In genomic region chr9:125238127-125238914, GRCh38 we compare ENCODE assay signal across 11 cellular contexts. TPM values are rescaled to one million over a fixed set of nuclear protein-coding genes. Genes with fewer than 3 reads are reported as not detected.
DNase-seq lines count a peak whose midpoint lies in the region; ATAC-seq and TF ChIP-seq lines count a peak whose summit lies in the region.
"Had no signal": no experiment of that assay in that cellular context is flagged by ENCODE, and none has a peak within 500 bp of the region (broad histone marks: within the 10 kb centered on the region; RNA-seq: fewer than 3 reads in every experiment).

No MANE protein-coding gene starts in this region.

- ATAC-seq in IMR-90 (ENCODE audit: low read depth): no peak
- no peak for ATAC-seq in HG02981 (IDR thresholded peaks at IDR 0.05; ENCODE audit: unreplicated experiment)

- H3K36me3 Mint-ChIP-seq in mesothelial cell of epicardium: peaks cover 41% of the 10 kb centered on the region

- no peak overlapping the region for H3K4ac ChIP-seq in IMR-90 (ENCODE audit: low read depth, low read length)

- peaks cover 8 to 42% of the 10 kb centered on the region in 2 experiments for H3K79me1 ChIP-seq in IMR-90 (ENCODE audit: low read depth in 1 of 2, low read length in 2 of 2)

- H2AFZ ChIP-seq in IMR-90 (replicated peaks; ENCODE audit: low read length, poor library complexity): no peak overlapping the region

- H3K27ac Mint-ChIP-seq in mesothelial cell of epicardium: peak overlapping the region; percentile 64

- H3K56ac ChIP-seq in IMR-90 (ENCODE audit: extremely low read depth, insufficient read depth, low read length): no peak overlapping the region

- H2BK5ac ChIP-seq in IMR-90 (ENCODE audit: low read depth, low read length, poor library complexity, severe bottlenecking): no peak overlapping the region

- no peak for TF ChIP-seq RAD21 in IMR-90 (IDR thresholded peaks at IDR 0.05; ENCODE audit: low read length)

- intact Hi-C loops in IMR-90 (cut with micrococcal nuclease) (no loop called here), breast epithelium (cut with DNase I; ENCODE audit: low total_unique reads) (no loop called here)

- H3K27me3 ChIP-seq in IMR-90 (ENCODE audit: control insufficient read depth, insufficient read depth, low read length): no peaks in the 10 kb centered on the region
- H3K27me3 ChIP-seq in breast epithelium: no peaks in the 10 kb centered on the region

- H3K23ac ChIP-seq in IMR-90 (ENCODE audit: low read depth, low read length): peak overlapping the region; percentile 39; the same call in 1 of the 2 replicates

- no peak overlapping the region for H2AK9ac ChIP-seq in IMR-90 (replicated peaks; ENCODE audit: low read depth, low read length, poor library complexity)

- H3K27ac ChIP-seq in IMR-90 (ENCODE audit: insufficient read depth, low read length) (no peak overlapping the region), breast epithelium (peak overlapping the region; percentile 22 to 27)
- H3K27ac ChIP-seq: prostate gland had no signal

- no peak overlapping the region for H2AK5ac ChIP-seq in IMR-90 (ENCODE audit: low read depth, low read length)

- BruUV-seq in IMR-90 (replicated peaks; lab: Mats Ljungman, UMichigan): no TSS peak

- in situ Hi-C loops in IMR-90 (cut with MboI; ENCODE audit: low sequenced_read_pairs) (no loop called here), GM13976 (cut with MboI; ENCODE audit: low sequenced_read_pairs, unreplicated experiment) (no loop called here)

- no peak overlapping the region for H4K91ac ChIP-seq in IMR-90 (ENCODE audit: insufficient read depth, low read depth, low read length)

- H3K4me2 ChIP-seq in IMR-90 (ENCODE audit: low read depth, low read length): peak overlapping the region; percentile 54

- H3K9me3 Mint-ChIP-seq in mesothelial cell of epicardium: no peaks in the 10 kb centered on the region

- H2BK120ac ChIP-seq in IMR-90 (ENCODE audit: low read depth, low read length): no peak overlapping the region

- no peak overlapping the region; the same call in 1 of the 2 replicates for H3K14ac ChIP-seq in IMR-90 (replicated peaks; ENCODE audit: low read depth, low read length)

- H3K4me3 Mint-ChIP-seq in mesothelial cell of epicardium: peak overlapping the region; percentile 90

- peaks cover 6% of the 10 kb centered on the region for H3K4me1 ChIP-seq in IMR-90 (ENCODE audit: control insufficient read depth, insufficient read depth, low read length)
- peaks cover 3 to 24% of the 10 kb centered on the region in 2 donors for H3K4me1 ChIP-seq in breast epithelium

- 90% methylated on average over 3 of the region's 7 CpGs; no CpG with 5 or more reads in 1 of the 2 experiments for WGBS in IMR-90 (ENCODE audit: extremely low coverage in 2 of 2, insufficient read length in 1 of 2), 2 experiments

- H3K9ac ChIP-seq in IMR-90 (ENCODE audit: low read depth, low read length): no peak overlapping the region; the same call in 1 of the 2 replicates

- H3K27me3 Mint-ChIP-seq in mesothelial cell of epicardium (ENCODE audit: low read depth): no peaks in the 10 kb centered on the region

- peaks cover 35% of the 10 kb centered on the region for H3K36me3 ChIP-seq in IMR-90 (ENCODE audit: control insufficient read depth, insufficient read depth, low read length)
- peaks cover 8% of the 10 kb centered on the region for H3K36me3 ChIP-seq in breast epithelium

- no peak; the same call in 1 of the 2 replicates for TF ChIP-seq POLR2A in IMR-90 (IDR thresholded peaks at IDR 0.05; ENCODE audit: low read depth, low read length)
- no peak for TF ChIP-seq POLR2A in breast epithelium (IDR thresholded peaks at IDR 0.05)

- no peak overlapping the region for H2BK20ac ChIP-seq in IMR-90 (ENCODE audit: low read depth, low read length)

- no peaks in the 10 kb centered on the region for H3K9me3 ChIP-seq in IMR-90 (ENCODE audit: control insufficient read depth, insufficient read depth, low read length)
- no peaks in the 10 kb centered on the region for H3K9me3 ChIP-seq in breast epithelium
- H3K9me3 ChIP-seq: prostate gland had no signal

- no peak for DNase-seq in AG09309 (ENCODE audit: low read depth)
- DNase-seq in IMR-90: no peak
- DNase-seq in breast epithelium (ENCODE audit: low spot score in 2 of 2): no peak
- no peak for DNase-seq in mesothelial cell of epicardium (ENCODE audit: low spot score in 2 of 2, unreplicated experiment in 2 of 2)
- DNase-seq in NCI-H1436 (lab: John Stamatoyannopoulos, UW): no peak
- DNase-seq in GM13976 (ENCODE audit: low spot score): no peak
- no peak for DNase-seq in RPMI8226
- DNase-seq: amygdala, NCI-H748 treated with DMSO at 0.1 percent for 48 hours had no signal

- POLR2A ChIA-PET in IMR-90 (lab: Charles Lee; ENCODE audit: unreplicated experiment): interaction anchor here (0.7 kb wide), 1 partner anchor 12 kb away, joined by 4 read pairs; no protein-coding TSS in a partner anchor

- H3K9me1 ChIP-seq in IMR-90 (ENCODE audit: insufficient read depth, low read length): no peaks in the 10 kb centered on the region

- no peak overlapping the region for H2BK15ac ChIP-seq in IMR-90 (ENCODE audit: low read depth, low read length)

- CTCF ChIA-PET in IMR-90 (lab: Yijun Ruan, JAX): interaction anchor here (0.6 kb wide), 1 partner anchor 12 kb away, joined by 4 read pairs; no protein-coding TSS in a partner anchor

- no peak overlapping the region for H3K18ac ChIP-seq in IMR-90 (ENCODE audit: low read depth, low read length)

- H3K4me3 ChIP-seq in AG09309 (ENCODE audit: control insufficient read depth, low read depth, low read length): peak overlapping the region; percentile 26
- no peak overlapping the region for H3K4me3 ChIP-seq in IMR-90 (ENCODE audit: insufficient read depth, low read depth, low read length)
- H3K4me3 ChIP-seq in breast epithelium: peak overlapping the region; percentile 79 to 90 (median 86)

- no peak overlapping the region for H4K5ac ChIP-seq in IMR-90 (ENCODE audit: low read depth, low read length)

- no peak overlapping the region for H4K8ac ChIP-seq in IMR-90 (ENCODE audit: low read depth in 2 of 2, low read length in 2 of 2)

- no peak for TF ChIP-seq CTCF in AG09309 (IDR thresholded peaks at IDR 0.05; ENCODE audit: control insufficient read depth, insufficient read depth, low read depth, low read length, missing control alignments)
- no peak for TF ChIP-seq CTCF in IMR-90 (conservative IDR thresholded peaks at IDR 0.05; ENCODE audit: low read depth, low read length)
- no peak for TF ChIP-seq CTCF in breast epithelium (IDR thresholded peaks at IDR 0.05)
- no peak for TF ChIP-seq CTCF in mesothelial cell of epicardium (IDR thresholded peaks at IDR 0.05; ENCODE audit: unreplicated experiment)
- TF ChIP-seq CTCF in GM13976 (IDR thresholded peaks at IDR 0.05; ENCODE audit: borderline replicate concordance, control extremely low read depth, extremely low read depth, insufficient read depth, missing control alignments): no peak

- peaks cover 54% of the 10 kb centered on the region for H3K4me1 Mint-ChIP-seq in mesothelial cell of epicardium

- dilution Hi-C loops in IMR-90 (cut with HindIII; ENCODE audit: low sequenced_read_pairs, unreplicated experiment): no loop called here

- peaks cover 71% of the 10 kb centered on the region for H4K20me1 ChIP-seq in IMR-90 (ENCODE audit: insufficient read depth, low read length)

TF ChIP-seq in IMR-90, 13 proteins besides CTCF, POLR2A, EP300 and RAD21 (continues in another document):
- TF ChIP-seq CHD1 (IDR thresholded peaks at IDR 0.05; ENCODE audit: low read depth, low read length) (no peak), RCOR1 (IDR thresholded peaks at IDR 0.05; ENCODE audit: insufficient replicate concordance, low read length) (no peak), BHLHE40 (IDR thresholded peaks at IDR 0.05; ENCODE audit: low read depth, low read length) (no peak), NFE2L2 (IDR thresholded peaks at IDR 0.05; ENCODE audit: low read depth, low read length) (no peak), SMC3 (IDR thresholded peaks at IDR 0.05; ENCODE audit: low read depth, low read length) (no peak), MAZ (IDR thresholded peaks at IDR 0.05; ENCODE audit: borderline replicate concordance, low read depth, low read length) (no peak), MXI1 (IDR thresholded peaks at IDR 0.05; ENCODE audit: borderline replicate concordance, low read depth, low read length) (no peak)
- TF ChIP-seq, protein P1, sequence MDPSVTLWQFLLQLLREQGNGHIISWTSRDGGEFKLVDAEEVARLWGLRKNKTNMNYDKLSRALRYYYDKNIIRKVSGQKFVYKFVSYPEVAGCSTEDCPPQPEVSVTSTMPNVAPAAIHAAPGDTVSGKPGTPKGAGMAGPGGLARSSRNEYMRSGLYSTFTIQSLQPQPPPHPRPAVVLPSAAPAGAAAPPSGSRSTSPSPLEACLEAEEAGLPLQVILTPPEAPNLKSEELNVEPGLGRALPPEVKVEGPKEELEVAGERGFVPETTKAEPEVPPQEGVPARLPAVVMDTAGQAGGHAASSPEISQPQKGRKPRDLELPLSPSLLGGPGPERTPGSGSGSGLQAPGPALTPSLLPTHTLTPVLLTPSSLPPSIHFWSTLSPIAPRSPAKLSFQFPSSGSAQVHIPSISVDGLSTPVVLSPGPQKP (IDR thresholded peaks at IDR 0.05; ENCODE audit: borderline replicate concordance, low read depth, low read length): no peak

RNA-seq across cellular contexts. Expression of gene HSPA5, which starts 2.8 kb away (rescaled TPM):
- total RNA-seq in IMR-90 (2012; rRNA removed) (118 and 147 TPM in 2 replicates), breast epithelium (100 to 1,000 TPM in 1 of 3 donors, 10 to 100 TPM in 2; 91.9 to 125 (median 95.1) TPM), mesothelial cell of epicardium (249 to 255 TPM (median 253 TPM) in 3 replicates)
- 391 and 419 TPM in 2 replicates for polyA plus RNA-seq in IMR-90 (2012; rRNA removed)
- 180 and 209 TPM in 2 replicates for polyA plus RNA-seq in IMR-90 (2012; cell fraction: cytosol; rRNA removed)
- 99.1 and 172 TPM in 2 replicates for polyA plus RNA-seq in IMR-90 (2012; cell fraction: nucleus; rRNA removed; ENCODE audit: low replicate concordance)

RNA-seq across cellular contexts. Expression of gene GAPVD1, which starts 23.3 kb away (rescaled TPM):
- total RNA-seq in IMR-90 (2012; rRNA removed) (40.3 and 50.9 TPM in 2 replicates), breast epithelium (10 to 100 TPM; 49.3 to 77.0 (median 72.7) TPM), mesothelial cell of epicardium (55.1 to 62.7 TPM (median 58.7 TPM) in 3 replicates)
- 12.2 and 13.8 TPM in 2 replicates for polyA plus RNA-seq in IMR-90 (2012; rRNA removed)
- 7.9 and 9.4 TPM in 2 replicates for polyA plus RNA-seq in IMR-90 (2012; cell fraction: cytosol; rRNA removed)
- polyA plus RNA-seq in IMR-90 (2012; cell fraction: nucleus; rRNA removed; ENCODE audit: low replicate concordance): 12.3 and 45.6 TPM in 2 replicates

RNA-seq across cellular contexts. Expression of gene RABEPK, which starts 38.0 kb away (rescaled TPM):
- 49.7 and 59.7 TPM in 2 replicates for total RNA-seq in IMR-90 (2012; rRNA removed)
- polyA plus RNA-seq in IMR-90 (2012; rRNA removed): 43.9 and 44.6 TPM in 2 replicates
- 33.0 and 37.2 TPM in 2 replicates for polyA plus RNA-seq in IMR-90 (2012; cell fraction: cytosol; rRNA removed)
- 23.4 and 31.8 TPM in 2 replicates for polyA plus RNA-seq in IMR-90 (2012; cell fraction: nucleus; rRNA removed; ENCODE audit: low replicate concordance)
- total RNA-seq in breast epithelium: 10 to 100 TPM; 14.0 to 25.6 (median 17.9) TPM
- 20.5 to 21.4 TPM (median 21.0 TPM) in 3 replicates for total RNA-seq in mesothelial cell of epicardium

RNA-seq across cellular contexts. Expression of gene PPP6C, which starts 48.7 kb away (rescaled TPM):
- total RNA-seq in IMR-90 (2012; rRNA removed) (15.4 and 27.5 TPM in 2 replicates), breast epithelium (10 to 100 TPM; 34.4 to 50.2 (median 42.1) TPM), mesothelial cell of epicardium (26.3 to 32.1 TPM (median 27.5 TPM) in 3 replicates)
- 12.9 and 14.5 TPM in 2 replicates for polyA plus RNA-seq in IMR-90 (2012; rRNA removed)
- polyA plus RNA-seq in IMR-90 (2012; cell fraction: cytosol; rRNA removed): 3.5 and 3.9 TPM in 2 replicates
- 1.6 and 7.7 TPM in 2 replicates for polyA plus RNA-seq in IMR-90 (2012; cell fraction: nucleus; rRNA removed; ENCODE audit: low replicate concordance)
